In genomic region chr5:131525805-131526204, GRCh38 we compare ENCODE assay signal across 20 cellular contexts.
DNase-seq lines count a peak whose midpoint lies in the region; ATAC-seq and TF ChIP-seq lines count a peak whose summit lies in the region.
"Had no signal": no experiment of that assay in that cellular context is flagged by ENCODE, and none has a peak within 500 bp of the region (broad histone marks: within the 10 kb centered on the region; RNA-seq: fewer than 3 reads in every experiment).

No MANE protein-coding gene starts in this region.

- no CpG with 5 or more reads among the region's 1 CpG for WGBS in IMR-90 (ENCODE audit: extremely low coverage in 2 of 2, insufficient read length in 1 of 2), 2 experiments

- TF ChIP-seq CTCF in IMR-90 (conservative IDR thresholded peaks at IDR 0.05; ENCODE audit: low read depth, low read length): no peak

- no peaks in the 10 kb centered on the region for H3K27me3 ChIP-seq in IMR-90 (ENCODE audit: control insufficient read depth, insufficient read depth, low read length)
- H3K27me3 ChIP-seq: ovary had no signal

- dilution Hi-C loops in IMR-90 (cut with HindIII; ENCODE audit: low sequenced_read_pairs, unreplicated experiment): no loop called here

- no peak overlapping the region for H2AFZ ChIP-seq in IMR-90 (replicated peaks; ENCODE audit: low read length, poor library complexity)

- no peak overlapping the region for H3K4me2 ChIP-seq in IMR-90 (ENCODE audit: low read depth, low read length)

- no peak overlapping the region for H3K4ac ChIP-seq in IMR-90 (ENCODE audit: low read depth, low read length)

- TF ChIP-seq POLR2A in IMR-90 (IDR thresholded peaks at IDR 0.05; ENCODE audit: low read depth, low read length): no peak

- H3K36me3 Mint-ChIP-seq in activated T-helper 17 cell treated with anti-CD3 and anti-CD28 coated beads, Interleukin-2, amount 50 U/mL, for 72 hours (ENCODE audit: low read depth): peaks cover 46% of the 10 kb centered on the region
- H3K36me3 Mint-ChIP-seq: IgD-negative memory B cell had no signal

- H3K27ac ChIP-seq in IMR-90 (ENCODE audit: insufficient read depth, low read length): no peak overlapping the region
- H3K27ac ChIP-seq: 22Rv1, ovary, thoracic aorta had no signal

- H3K14ac ChIP-seq in IMR-90 (replicated peaks; ENCODE audit: low read depth, low read length): no peak overlapping the region

- H4K8ac ChIP-seq in IMR-90 (ENCODE audit: low read depth in 2 of 2, low read length in 2 of 2): no peak overlapping the region

- ATAC-seq in IMR-90 (ENCODE audit: low read depth): peak; percentile 16; the same call in 1 of the 2 replicates
- no peak for ATAC-seq in activated T-helper 17 cell treated with anti-CD3 and anti-CD28 coated beads, Interleukin-2, amount 50 U/mL, for 72 hours (replicated peaks)
- ATAC-seq: activated naive CD4-positive, alpha-beta T cell treated with anti-CD3 and anti-CD28 coated beads, Interleukin-2, amount 50 U/mL, for 72 hours; esophagus mucosa had no signal

- H3K4me3 Mint-ChIP-seq in activated T-helper 17 cell treated with anti-CD3 and anti-CD28 coated beads, Interleukin-2, amount 50 U/mL, for 72 hours: peak overlapping the region; percentile 6
- H3K4me3 Mint-ChIP-seq: T-helper 2 cell treated with Interferon-gamma antibody and Interleukin-4, amounts not matched to agents 5 μg/mL and 100 μg/mL, for 36 hours had no signal

- no peak overlapping the region for H3K27ac Mint-ChIP-seq in activated T-helper 17 cell treated with anti-CD3 and anti-CD28 coated beads, Interleukin-2, amount 50 U/mL, for 72 hours

- no peaks in the 10 kb centered on the region for H3K36me3 ChIP-seq in IMR-90 (ENCODE audit: control insufficient read depth, insufficient read depth, low read length)
- H3K36me3 ChIP-seq: ovary, thoracic aorta had no signal

- no peak overlapping the region for H3K18ac ChIP-seq in IMR-90 (ENCODE audit: low read depth, low read length)

- intact Hi-C loops in IMR-90 (cut with micrococcal nuclease): no loop called here

- H2AK9ac ChIP-seq in IMR-90 (replicated peaks; ENCODE audit: low read depth, low read length, poor library complexity): no peak overlapping the region

- H3K9ac ChIP-seq in IMR-90 (ENCODE audit: low read depth, low read length): no peak overlapping the region

- H2BK120ac ChIP-seq in IMR-90 (ENCODE audit: low read depth, low read length): no peak overlapping the region

- H3K4me1 ChIP-seq in IMR-90 (ENCODE audit: control insufficient read depth, insufficient read depth, low read length): peaks cover 4% of the 10 kb centered on the region

- in situ Hi-C loops in IMR-90 (cut with MboI; ENCODE audit: low sequenced_read_pairs): no loop called here

- no peaks in the 10 kb centered on the region for H3K27me3 Mint-ChIP-seq in activated T-helper 17 cell treated with anti-CD3 and anti-CD28 coated beads, Interleukin-2, amount 50 U/mL, for 72 hours
- H3K27me3 Mint-ChIP-seq: IgD-negative memory B cell had no signal

- no peak overlapping the region for H4K91ac ChIP-seq in IMR-90 (ENCODE audit: insufficient read depth, low read depth, low read length)

- H3K9me1 ChIP-seq in IMR-90 (ENCODE audit: insufficient read depth, low read length): peaks cover 4% of the 10 kb centered on the region; the same call in 1 of the 2 replicates

- H2BK5ac ChIP-seq in IMR-90 (ENCODE audit: low read depth, low read length, poor library complexity, severe bottlenecking): peak overlapping the region; percentile 12

- no peak overlapping the region for H3K23ac ChIP-seq in IMR-90 (ENCODE audit: low read depth, low read length)

- peak; percentile 50 for DNase-seq in DMS 273 (lab: John Stamatoyannopoulos, UW; ENCODE audit: unreplicated experiment)
- DNase-seq in DMS 273 treated with DMSO at 0.1 percent for 48 hours (lab: John Stamatoyannopoulos, UW): no peak
- no peak for DNase-seq in IMR-90
- DNase-seq in iris pigment epithelial cell (ENCODE audit: low read depth): peak; percentile 45
- DNase-seq in putamen (ENCODE audit: low spot score): no peak
- no peak for DNase-seq in DMS79 (lab: John Stamatoyannopoulos, UW)
- DNase-seq in cerebellar cortex (ENCODE audit: low spot score): no peak
- DNase-seq: activated CD8-positive, alpha-beta memory T cell treated with anti-CD3 and anti-CD28 coated beads for 24 hours; DMS79 treated with DMSO at 0.1 percent for 48 hours; NCI-H1436 treated with DMSO at 0.1 percent for 48 hours; NCI-H510A; ovary; stimulated activated CD4-positive, alpha-beta T cell treated with anti-CD3 and anti-CD28 coated beads, Interleukin-12 subunit alpha, Interleukin-12 subunit beta, amount 100 ng/mL, for 4 hours had no signal

- H3K9me3 Mint-ChIP-seq in activated T-helper 17 cell treated with anti-CD3 and anti-CD28 coated beads, Interleukin-2, amount 50 U/mL, for 72 hours: no peaks in the 10 kb centered on the region
- H3K9me3 Mint-ChIP-seq: activated naive CD4-positive, alpha-beta T cell treated with anti-CD3 and anti-CD28 coated beads, Interleukin-2, amount 50 U/mL, for 72 hours; IgD-negative memory B cell; T-helper 2 cell treated with Interferon-gamma antibody and Interleukin-4, amounts not matched to agents 5 μg/mL and 100 μg/mL, for 36 hours had no signal

- H4K20me1 ChIP-seq in IMR-90 (ENCODE audit: insufficient read depth, low read length): peaks cover 3% of the 10 kb centered on the region; the same call in 1 of the 2 replicates

- no peak for TF ChIP-seq RAD21 in IMR-90 (IDR thresholded peaks at IDR 0.05; ENCODE audit: low read length)

- no peak overlapping the region for H4K5ac ChIP-seq in IMR-90 (ENCODE audit: low read depth, low read length)

- CTCF ChIA-PET in IMR-90 (lab: Yijun Ruan, JAX): no interaction called here

- POLR2A ChIA-PET in IMR-90 (lab: Charles Lee; ENCODE audit: unreplicated experiment): no interaction called here

- no peak overlapping the region for H2BK15ac ChIP-seq in IMR-90 (ENCODE audit: low read depth, low read length)

- H2BK20ac ChIP-seq in IMR-90 (ENCODE audit: low read depth, low read length): no peak overlapping the region

- BruUV-seq in IMR-90 (replicated peaks; lab: Mats Ljungman, UMichigan): no TSS peak

- peaks cover 8 to 34% of the 10 kb centered on the region in 2 experiments for H3K79me1 ChIP-seq in IMR-90 (ENCODE audit: low read depth in 1 of 2, low read length in 2 of 2)

- H3K56ac ChIP-seq in IMR-90 (ENCODE audit: extremely low read depth, insufficient read depth, low read length): no peak overlapping the region

- no peaks in the 10 kb centered on the region for H3K9me3 ChIP-seq in IMR-90 (ENCODE audit: control insufficient read depth, insufficient read depth, low read length)
- H3K9me3 ChIP-seq: ovary, thoracic aorta had no signal

- H3K4me1 Mint-ChIP-seq in activated T-helper 17 cell treated with anti-CD3 and anti-CD28 coated beads, Interleukin-2, amount 50 U/mL, for 72 hours: peaks cover 41% of the 10 kb centered on the region

- H2AK5ac ChIP-seq in IMR-90 (ENCODE audit: low read depth, low read length): no peak overlapping the region

- no peak overlapping the region for H3K4me3 ChIP-seq in IMR-90 (ENCODE audit: insufficient read depth, low read depth, low read length)
- H3K4me3 ChIP-seq: ovary, thoracic aorta had no signal

TF ChIP-seq in IMR-90, 13 proteins besides CTCF, POLR2A, EP300 and RAD21:
- TF ChIP-seq MAZ (IDR thresholded peaks at IDR 0.05; ENCODE audit: borderline replicate concordance, low read depth, low read length) (no peak), CEBPB (IDR thresholded peaks at IDR 0.05; ENCODE audit: low read depth, low read length) (peak; percentile 36; the same call in 1 of the 2 replicates), MXI1 (IDR thresholded peaks at IDR 0.05; ENCODE audit: borderline replicate concordance, low read depth, low read length) (no peak), SMC3 (IDR thresholded peaks at IDR 0.05; ENCODE audit: low read depth, low read length) (no peak)
- TF ChIP-seq, protein P1, sequence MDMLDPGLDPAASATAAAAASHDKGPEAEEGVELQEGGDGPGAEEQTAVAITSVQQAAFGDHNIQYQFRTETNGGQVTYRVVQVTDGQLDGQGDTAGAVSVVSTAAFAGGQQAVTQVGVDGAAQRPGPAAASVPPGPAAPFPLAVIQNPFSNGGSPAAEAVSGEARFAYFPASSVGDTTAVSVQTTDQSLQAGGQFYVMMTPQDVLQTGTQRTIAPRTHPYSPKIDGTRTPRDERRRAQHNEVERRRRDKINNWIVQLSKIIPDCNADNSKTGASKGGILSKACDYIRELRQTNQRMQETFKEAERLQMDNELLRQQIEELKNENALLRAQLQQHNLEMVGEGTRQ (IDR thresholded peaks at IDR 0.05; ENCODE audit: low read depth, low read length): no peak

Comparison
In these comparisons a context has a peak if more than half of its experiments do, and no peak if none do; other contexts are left out.
1. DNase-seq: peak in DMS 273 (single experiment) and iris pigment epithelial cell (single experiment); none in DMS 273 treated with DMSO at 0.1 percent for 48 hours (single experiment), IMR-90 (single experiment), putamen (single experiment), DMS79 (single experiment) and cerebellar cortex (single experiment).